Comparison of ENCODE assay signal across 24 cellular contexts in the genomic region with DNA sequence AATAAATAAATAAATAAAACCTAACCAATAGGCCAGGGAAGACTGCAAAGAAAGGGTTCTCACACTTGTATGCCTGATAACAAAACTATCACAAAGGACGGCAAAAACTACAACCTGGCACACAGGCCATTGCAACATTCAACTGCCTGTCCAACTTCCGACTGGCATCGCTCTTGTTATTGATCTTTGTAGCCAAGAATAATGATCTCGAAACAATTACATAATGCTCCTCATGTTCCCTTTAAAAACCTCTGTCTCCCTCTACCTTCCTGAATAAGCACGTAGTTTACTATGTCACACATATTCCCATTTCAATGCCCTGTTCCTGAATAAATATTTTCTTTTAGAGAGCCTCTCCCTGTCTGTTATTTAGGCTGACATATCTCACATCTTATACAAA.
DNase-seq lines count a peak whose midpoint lies in the region; ATAC-seq, FAIRE-seq and TF ChIP-seq lines count a peak whose summit lies in the region.
"Had no signal": no experiment of that assay in that cellular context is flagged by ENCODE, and none has a peak within 500 bp of the region (broad histone marks: within the 10 kb centered on the region; RNA-seq: fewer than 3 reads in every experiment).

No MANE protein-coding gene starts in this region.

- no peaks in the 10 kb centered on the region for H3K27me3 Mint-ChIP-seq in CD4-positive, alpha-beta T cell
- H3K27me3 Mint-ChIP-seq: CD4-positive, CD25-positive, alpha-beta regulatory T cell had no signal

- TF ChIP-seq CTCF in PC-3 (conservative IDR thresholded peaks at IDR 0.05; ENCODE audit: low read depth, low read length) = no peak
- no peak for TF ChIP-seq CTCF in CD4-positive, alpha-beta T cell (IDR thresholded peaks at IDR 0.05)

- WGBS in small intestine, 3 donors = 18 to 66% (median 31%) methylated on average over 5 of the region's 5 CpGs

- H3K27ac Mint-ChIP-seq in CD4-positive, alpha-beta T cell = no peak overlapping the region
- H3K27ac Mint-ChIP-seq: CD4-positive, CD25-positive, alpha-beta regulatory T cell had no signal

- CTCF ChIA-PET in PC-3 (lab: Charles Lee) = interaction anchor here (1.1 to 1.4 kb wide), 2 partner anchors 55 to 75 kb away, joined by 4 read pairs; no protein-coding TSS in a partner anchor
- CTCF ChIA-PET in CD4-positive, alpha-beta T cell (lab: Charles Lee) = no interaction called here

- H3K4me1 Mint-ChIP-seq in CD4-positive, alpha-beta T cell (ENCODE audit: low read depth) = no peaks in the 10 kb centered on the region

- H3K4me1 ChIP-seq in PC-3 (ENCODE audit: insufficient read depth, low read length) = peaks cover 47% of the 10 kb centered on the region
- no peaks in the 10 kb centered on the region for H3K4me1 ChIP-seq in small intestine (ENCODE audit: control insufficient read depth in 2 of 2, insufficient read depth in 1 of 2, low read depth in 1 of 2, low read length in 1 of 2)
- H3K4me1 ChIP-seq: BE2C, Peyer's patch had no signal

- H3K36me3 ChIP-seq in PC-3 (ENCODE audit: low read depth, low read length) = no peaks in the 10 kb centered on the region
- H3K36me3 ChIP-seq in small intestine (ENCODE audit: control insufficient read depth in 2 of 2, insufficient read depth in 2 of 2, low read length in 2 of 2) = no peaks in the 10 kb centered on the region
- H3K36me3 ChIP-seq: BE2C, Peyer's patch had no signal

- no peaks in the 10 kb centered on the region for H3K9me2 ChIP-seq in PC-3 (replicated peaks; ENCODE audit: low read length)

- FAIRE-seq in small intestine (lab: Jason Lieb, UNC) = no peak
- FAIRE-seq: A204.1 had no signal

- no peaks in the 10 kb centered on the region for H3K36me3 Mint-ChIP-seq in CD4-positive, alpha-beta T cell (ENCODE audit: low read depth)

- H3K9me3 Mint-ChIP-seq in CD4-positive, alpha-beta T cell = no peaks in the 10 kb centered on the region
- H3K9me3 Mint-ChIP-seq: CD4-positive, CD25-positive, alpha-beta regulatory T cell; H9 had no signal

- H3K27me3 ChIP-seq in PC-3 (ENCODE audit: low read length) (no peaks in the 10 kb centered on the region), small intestine (ENCODE audit: control insufficient read depth in 2 of 2, insufficient read depth in 2 of 2, low read length in 2 of 2) (no peaks in the 10 kb centered on the region)
- H3K27me3 ChIP-seq in CD4-positive, alpha-beta T cell (ENCODE audit: control insufficient read depth, insufficient read depth, low read length) = no peaks in the 10 kb centered on the region
- H3K27me3 ChIP-seq: BE2C, Peyer's patch had no signal

- no peaks in the 10 kb centered on the region for H3K79me2 ChIP-seq in PC-3 (ENCODE audit: low read length)

- no peak overlapping the region for H2AFZ ChIP-seq in PC-3 (ENCODE audit: low read length)

- no peak for ATAC-seq in PC-3
- no peak for ATAC-seq in CD4-positive, alpha-beta T cell (ENCODE audit: poor library complexity)
- ATAC-seq: Right ventricle myocardium inferior had no signal

- H3K4me2 ChIP-seq in PC-3 (ENCODE audit: low read length) = peak overlapping the region; percentile 35

- no peaks in the 10 kb centered on the region for H3F3A ChIP-seq in PC-3 (ENCODE audit: low read length, unreplicated experiment)

- no TSS peak for BruUV-seq in PC-3 (replicated peaks; lab: Mats Ljungman, UMichigan)

- H3K27ac ChIP-seq in PC-3 (ENCODE audit: low read length) = no peak overlapping the region
- no peak overlapping the region for H3K27ac ChIP-seq in small intestine (ENCODE audit: low read depth in 1 of 2, low read length in 1 of 2)
- no peak overlapping the region for H3K27ac ChIP-seq in CD4-positive, alpha-beta T cell (ENCODE audit: low read depth, low read length)
- H3K27ac ChIP-seq: HL-60, Peyer's patch, SK-N-MC had no signal

- no peak overlapping the region for H3K4me3 Mint-ChIP-seq in CD4-positive, alpha-beta T cell
- H3K4me3 Mint-ChIP-seq: CD4-positive, CD25-positive, alpha-beta regulatory T cell; H9 had no signal

- DNase-seq in SIG-M5 treated with dmso at 0.1 percent for 504 hours (lab: John Stamatoyannopoulos, UW; ENCODE audit: unreplicated experiment) (peak; percentile 13), SIG-M5 (lab: John Stamatoyannopoulos, UW) (no peak), PC-3 (no peak), dermis blood vessel endothelial cell (peak; percentile 11), small intestine (peak; percentile 64), NCI-H510A treated with DMSO at 0.1 percent for 48 hours (lab: John Stamatoyannopoulos, UW) (no peak)
- DNase-seq in CD4-positive, alpha-beta T cell = no peak
- DNase-seq: BE2C; CD4-positive, CD25-positive, alpha-beta regulatory T cell; DMS153; GDM1; H9; IMR-90; MM.1S; NCI-H1092; NCI-H146; NCI-H2081; NCI-H510A; NCI-H774; Peyer's patch had no signal

- H3K9ac ChIP-seq in PC-3 (ENCODE audit: low read length) = no peak overlapping the region

- no peak overlapping the region for H3K4me3 ChIP-seq in PC-3 (ENCODE audit: low read length)
- no peak overlapping the region for H3K4me3 ChIP-seq in small intestine (ENCODE audit: low read depth in 1 of 2, low read length in 2 of 2)
- H3K4me3 ChIP-seq: Peyer's patch, SK-N-MC had no signal

- H4K20me1 ChIP-seq in PC-3 (ENCODE audit: low read length) = no peaks in the 10 kb centered on the region

- POLR2A ChIA-PET in PC-3 (lab: Charles Lee; ENCODE audit: unreplicated experiment) = no interaction called here
- POLR2A ChIA-PET in CD4-positive, alpha-beta T cell (lab: Charles Lee) = no interaction called here

- H3K9me3 ChIP-seq in PC-3 (ENCODE audit: low read length) (no peaks in the 10 kb centered on the region), small intestine (ENCODE audit: control insufficient read depth, low read depth) (no peaks in the 10 kb centered on the region)
- H3K9me3 ChIP-seq in CD4-positive, alpha-beta T cell (ENCODE audit: control insufficient read depth, low read length) = no peaks in the 10 kb centered on the region
- H3K9me3 ChIP-seq: BE2C, Peyer's patch had no signal

- intact Hi-C loops in PC-3 (cut with micrococcal nuclease) = no loop called here
- intact Hi-C loops in CD4-positive, alpha-beta T cell (cut with DNase I, micrococcal nuclease) = no loop called here

Comparison
In these comparisons a context has a peak if more than half of its experiments do, and no peak if none do; other contexts are left out.
1. DNase-seq: peak in SIG-M5 treated with dmso at 0.1 percent for 504 hours (single experiment), dermis blood vessel endothelial cell (single experiment) and small intestine (single experiment); none in SIG-M5 (single experiment), PC-3 (single experiment), CD4-positive, alpha-beta T cell (0 of 10) and NCI-H510A treated with DMSO at 0.1 percent for 48 hours (single experiment).